ENCODE assay signal across 8 cellular contexts in genomic region chr3:122392868-122393844, GRCh38. TPM values are rescaled to one million over a fixed set of nuclear protein-coding genes. Genes with fewer than 3 reads are reported as not detected.
A peak's percentile ranks its signal among the peaks of the same experiment; 100 is the strongest.
DNase-seq lines count a peak whose midpoint lies in the region; ATAC-seq, FAIRE-seq and TF ChIP-seq lines count a peak whose summit lies in the region.

No MANE protein-coding gene starts in this region.

- peak; percentile 65 for TF ChIP-seq CTCF in mesothelial cell of epicardium (IDR thresholded peaks at IDR 0.05; ENCODE audit: unreplicated experiment)

- peak; percentile 36 for DNase-seq in DMS79 treated with DMSO at 0.1 percent for 48 hours (lab: John Stamatoyannopoulos, UW)
- peak; percentile 37 for DNase-seq in HuH-7 (ENCODE audit: low spot score)
- peak; percentile 38 for DNase-seq in RCC 7860 (ENCODE audit: low spot score)
- peak; percentile 48 to 62 for DNase-seq in dermis microvascular lymphatic vessel endothelial cell (ENCODE audit: low read depth in 2 of 2)
- DNase-seq in mesothelial cell of epicardium (ENCODE audit: low spot score in 2 of 2, unreplicated experiment in 2 of 2) = no peak
- no peak for DNase-seq in HK-2 (ENCODE audit: unreplicated experiment)
- no peak for DNase-seq in cerebellar nuclear complex (lab: John Stamatoyannopoulos, UW)

- ATAC-seq in GM21423 (IDR thresholded peaks at IDR 0.05; ENCODE audit: unreplicated experiment) = no peak

- no peaks in the 10 kb centered on the region for H3K27me3 Mint-ChIP-seq in mesothelial cell of epicardium (ENCODE audit: low read depth)

- H3K27ac Mint-ChIP-seq in mesothelial cell of epicardium = peak overlapping the region; percentile 60

- peaks cover 23% of the 10 kb centered on the region for H3K4me1 Mint-ChIP-seq in mesothelial cell of epicardium

- no peaks in the 10 kb centered on the region for H3K9me3 Mint-ChIP-seq in mesothelial cell of epicardium

- H3K36me3 Mint-ChIP-seq in mesothelial cell of epicardium = peaks cover 3% of the 10 kb centered on the region

- FAIRE-seq in RCC 7860 (lab: Jason Lieb, UNC) = peak; percentile 77

- no peak overlapping the region for H3K4me3 Mint-ChIP-seq in mesothelial cell of epicardium

RNA-seq across cellular contexts. Expression of gene FAM162A, which starts 9.2 kb away (rescaled TPM):
- 4.0 and 7.2 TPM in 2 replicates for total RNA-seq in dermis microvascular lymphatic vessel endothelial cell
- 50.8 to 52.8 TPM (median 51.2 TPM) in 3 replicates for total RNA-seq in mesothelial cell of epicardium

RNA-seq across cellular contexts. Expression of gene MIX23, which starts 10.1 kb away (rescaled TPM):
- total RNA-seq in dermis microvascular lymphatic vessel endothelial cell (21.7 and 25.9 TPM in 2 replicates), mesothelial cell of epicardium (28.6 to 34.0 TPM (median 29.8 TPM) in 3 replicates)

RNA-seq across cellular contexts. Expression of gene WDR5B, which starts 22.7 kb away (rescaled TPM):
- 3.6 and 4.0 TPM in 2 replicates for total RNA-seq in dermis microvascular lymphatic vessel endothelial cell
- 5.7 to 6.2 TPM (median 6.1 TPM) in 3 replicates for total RNA-seq in mesothelial cell of epicardium

Comparison
In these comparisons a context has a peak if more than half of its experiments do, and no peak if none do; other contexts are left out.
1. DNase-seq: peak in DMS79 treated with DMSO at 0.1 percent for 48 hours (single experiment), HuH-7 (single experiment), RCC 7860 (single experiment) and dermis microvascular lymphatic vessel endothelial cell (2 of 2); none in mesothelial cell of epicardium (0 of 2), HK-2 (single experiment) and cerebellar nuclear complex (0 of 2).